8 cellular contexts compared by ENCODE assay signal in the genomic region with DNA sequence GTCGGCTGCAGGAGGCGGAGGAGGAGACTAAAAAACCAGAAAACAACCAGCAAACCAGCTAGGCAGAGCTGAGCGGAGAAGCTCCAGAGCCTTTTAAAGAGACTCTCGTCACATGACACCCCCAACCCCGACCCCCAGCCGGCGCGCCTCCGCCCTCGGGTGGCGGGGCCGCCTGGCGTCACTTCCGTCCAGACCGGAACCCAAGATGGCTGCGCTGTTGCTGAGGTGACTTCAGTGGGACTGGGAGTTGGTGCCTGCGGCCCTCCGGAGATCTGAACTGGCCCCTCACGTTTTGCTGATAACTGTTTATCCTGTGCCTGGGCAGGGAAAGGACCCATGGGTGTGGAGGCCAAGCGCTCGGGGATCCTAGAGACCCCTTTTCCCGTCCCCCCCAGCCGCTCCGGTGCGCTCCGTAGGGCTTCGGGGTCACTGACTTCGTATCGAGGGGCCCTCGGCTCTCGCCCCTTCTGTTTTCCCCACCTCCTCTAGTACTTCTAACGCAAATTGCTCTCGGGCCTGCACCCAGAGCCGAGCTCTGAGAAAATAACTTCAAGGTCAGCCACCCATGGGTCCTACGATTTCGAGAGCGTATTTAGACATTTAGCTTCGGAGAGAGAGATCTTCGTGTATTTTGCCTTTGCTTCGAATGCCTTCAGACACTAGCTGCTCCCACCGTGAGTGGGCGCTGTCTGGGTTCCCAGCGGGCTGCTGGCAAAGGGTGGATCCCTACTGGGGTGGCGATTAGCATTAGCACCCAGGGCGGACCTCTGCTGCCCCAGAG. TPM values are rescaled to one million over a fixed set of nuclear protein-coding genes. Genes with fewer than 3 reads are reported as not detected.
DNase-seq lines count a peak whose midpoint lies in the region; FAIRE-seq and TF ChIP-seq lines count a peak whose summit lies in the region.

A gene with protein sequence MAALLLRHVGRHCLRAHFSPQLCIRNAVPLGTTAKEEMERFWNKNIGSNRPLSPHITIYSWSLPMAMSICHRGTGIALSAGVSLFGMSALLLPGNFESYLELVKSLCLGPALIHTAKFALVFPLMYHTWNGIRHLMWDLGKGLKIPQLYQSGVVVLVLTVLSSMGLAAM (plus strand): TSS at position 181 of the 781 bp plus-strand sequence. CDS start 25 bp downstream, at position 206.

- TF ChIP-seq CTCF in GM20000 (IDR thresholded peaks at IDR 0.05; ENCODE audit: extremely low read depth, missing control alignments), result no peak

- H3K27ac ChIP-seq in mesodermal cell (ENCODE audit: low read depth, low read length, severe bottlenecking), result peak within 1 kb of the TSS; percentile 90

- H3K36me3 ChIP-seq in NT2/D1 (ENCODE audit: insufficient read depth, insufficient read length, low read length) (peaks cover 14% of the 10 kb centered on the region), mesodermal cell (ENCODE audit: control insufficient read depth, insufficient read depth, low read length) (peaks cover 6% of the 10 kb centered on the region)

- H3K4me1 ChIP-seq in NT2/D1 (ENCODE audit: insufficient read depth, insufficient read length) (peaks cover 2% of the 10 kb centered on the region), mesodermal cell (ENCODE audit: control insufficient read depth, insufficient read depth, low read length, poor library complexity, severe bottlenecking) (no peaks in the 10 kb centered on the region)

- 1% methylated on average over 33 to 41 of the region's 45 CpGs for WGBS in mesodermal cell (ENCODE audit: insufficient coverage in 2 of 2), 2 experiments

- FAIRE-seq in HTR-8/SVneo (lab: Jason Lieb, UNC) (no peak), endometrium (lab: Jason Lieb, UNC) (peak; percentile 64)

- H3K27me3 ChIP-seq in NT2/D1 (ENCODE audit: insufficient read depth, insufficient read length), result no peaks in the 10 kb centered on the region

- peak within 1 kb of the TSS; percentile 97 for H3K4me3 ChIP-seq in NT2/D1 (ENCODE audit: insufficient read length, low read depth)
- peak within 1 kb of the TSS; percentile 79 for H3K4me3 ChIP-seq in mesodermal cell (ENCODE audit: extremely low read depth, insufficient read depth, low read length, poor library complexity, severe bottlenecking)

- H3K9ac ChIP-seq in NT2/D1 (ENCODE audit: insufficient read length, low read depth), result peak within 1 kb of the TSS; percentile 99

- no peaks in the 10 kb centered on the region for H3K9me3 ChIP-seq in NT2/D1 (ENCODE audit: insufficient read depth, low read length)
- no peaks in the 10 kb centered on the region for H3K9me3 ChIP-seq in mesodermal cell (ENCODE audit: control insufficient read depth, low read length)

- in situ Hi-C loops in Caki2 (cut with HindIII; ENCODE audit: low pct_unique_long_range_greater_than_20kb, low sequenced_read_pairs), result no loop called here

- DNase-seq in Caki2 (ENCODE audit: low read depth) (peak; percentile 73), GM20000 (ENCODE audit: low spot score) (peak; percentile 92), HTR-8/SVneo (ENCODE audit: insufficient read length, low spot score) (peak; percentile 84), NT2/D1 (ENCODE audit: low read depth, low spot score) (peak; percentile 95)
- peak; percentile 63 for DNase-seq in activated CD8-positive, alpha-beta memory T cell treated with anti-CD3 and anti-CD28 coated beads, Interleukin-2, amount 50 U/mL, for 24 hours (ENCODE audit: extremely low read depth)
- DNase-seq in stimulated activated CD8-positive, alpha-beta memory T cell treated with anti-CD3 and anti-CD28 coated beads, Interleukin-15, amount 100 ng/mL, for 4 hours (ENCODE audit: low read depth in 2 of 2), result peak; percentile 74 to 77

RNA-seq across cellular contexts. Expression of the gene that starts here (rescaled TPM):
- 342 and 387 TPM in 2 replicates for total RNA-seq in Caki2 (2014; rRNA removed; shearing (Covaris generic); ENCODE audit: low replicate concordance)
- polyA plus RNA-seq in mesodermal cell (2013, experiment 1 of 2), result 204 TPM
- polyA plus RNA-seq in mesodermal cell (2013, experiment 2 of 2), result 211 TPM

Comparison
In these comparisons a context has a peak if more than half of its experiments do, and no peak if none do; other contexts are left out.
1. Peak in every context shown above with its lines: DNase-seq, H3K4me3 ChIP-seq and H3K27ac ChIP-seq.